Comparison of ENCODE assay signal across 11 cellular contexts in genomic region chr6:133551847-133552331, GRCh38.
A peak's percentile ranks its signal among the peaks of the same experiment; 100 is the strongest.
DNase-seq lines count a peak whose midpoint lies in the region; ATAC-seq and TF ChIP-seq lines count a peak whose summit lies in the region.
"Had no signal": no experiment of that assay in that cellular context is flagged by ENCODE, and none has a peak within 500 bp of the region (broad histone marks: within the 10 kb centered on the region; RNA-seq: fewer than 3 reads in every experiment).

No MANE protein-coding gene starts in this region.

- WGBS in gastroesophageal sphincter (ENCODE audit: low coverage in 1 of 2), 2 donors, result 8 to 33% methylated on average over 2 to 5 of the region's 6 CpGs

- intact Hi-C loops in CD8-positive, alpha-beta T cell (cut with DNase I, micrococcal nuclease), result loop anchor here in 1 of 2 experiments (5.0 kb wide), 1 partner anchor 885 kb away; no protein-coding TSS in a partner anchor

- H3K27me3 ChIP-seq in gastroesophageal sphincter, result no peaks in the 10 kb centered on the region
- no peaks in the 10 kb centered on the region for H3K27me3 ChIP-seq in CD8-positive, alpha-beta T cell (ENCODE audit: insufficient read depth, low read length)

- no peaks in the 10 kb centered on the region for H3K36me3 Mint-ChIP-seq in CD8-positive, alpha-beta T cell

- no peak overlapping the region for H3K4me3 Mint-ChIP-seq in CD8-positive, alpha-beta T cell

- ATAC-seq in gastroesophageal sphincter (peak; percentile 71), GM21367 (IDR thresholded peaks at IDR 0.05; ENCODE audit: unreplicated experiment) (no peak)
- ATAC-seq in CD8-positive, alpha-beta T cell, result no peak

- H3K4me3 ChIP-seq in gastroesophageal sphincter, result no peak overlapping the region
- no peak overlapping the region for H3K4me3 ChIP-seq in CD8-positive, alpha-beta T cell (ENCODE audit: low read depth, low read length)

- H3K27me3 Mint-ChIP-seq in CD8-positive, alpha-beta T cell (ENCODE audit: low read depth), result peaks cover 3% of the 10 kb centered on the region

- POLR2A ChIA-PET in CD8-positive, alpha-beta T cell (lab: Charles Lee), result no interaction called here

- peaks cover 0 to 26% (median 6%) of the 10 kb centered on the region in 3 donors for H3K4me1 ChIP-seq in gastroesophageal sphincter
- no peaks in the 10 kb centered on the region for H3K4me1 ChIP-seq in CD8-positive, alpha-beta T cell (ENCODE audit: insufficient read depth, low read length)

- H3K27ac ChIP-seq in gastroesophageal sphincter, result peak overlapping the region in 3 of 4 donors; percentile 62 to 67 (median 62)
- no peak overlapping the region for H3K27ac ChIP-seq in CD8-positive, alpha-beta T cell (ENCODE audit: low read depth, low read length)

- no peaks in the 10 kb centered on the region for H3K4me1 Mint-ChIP-seq in CD8-positive, alpha-beta T cell (ENCODE audit: low read depth)

- no peaks in the 10 kb centered on the region for H3K9me3 Mint-ChIP-seq in CD8-positive, alpha-beta T cell

- no peaks in the 10 kb centered on the region for H3K9me3 ChIP-seq in gastroesophageal sphincter
- no peaks in the 10 kb centered on the region for H3K9me3 ChIP-seq in CD8-positive, alpha-beta T cell (ENCODE audit: low read length)

- no peaks in the 10 kb centered on the region for H3K36me3 ChIP-seq in gastroesophageal sphincter
- H3K36me3 ChIP-seq in CD8-positive, alpha-beta T cell (ENCODE audit: insufficient read depth, low read length), result no peaks in the 10 kb centered on the region

- DNase-seq in DMS 273 (lab: John Stamatoyannopoulos, UW; ENCODE audit: unreplicated experiment), result peak; percentile 51
- DNase-seq in RPMI7951 (ENCODE audit: low read depth), result peak; percentile 80
- DNase-seq in renal cortical epithelial cell (ENCODE audit: low read depth), result peak; percentile 82
- DNase-seq in retina, result no peak
- no peak for DNase-seq in NCI-H774 (lab: John Stamatoyannopoulos, UW)
- DNase-seq in CD8-positive, alpha-beta T cell, result no peak
- DNase-seq: activated CD4-positive, CD25-positive, alpha-beta regulatory T cell treated with anti-CD3 and anti-CD28 coated beads, Interleukin-2, amount 50 U/mL, for 72 hours; GF-D8; NCI-H526 treated with DMSO at 0.1 percent for 48 hours had no signal

- TF ChIP-seq EP300 in gastroesophageal sphincter (IDR thresholded peaks at IDR 0.05), result no peak

- no peak overlapping the region for H3K27ac Mint-ChIP-seq in CD8-positive, alpha-beta T cell

- TF ChIP-seq CTCF in gastroesophageal sphincter (IDR thresholded peaks at IDR 0.05), result no peak
- TF ChIP-seq CTCF in CD8-positive, alpha-beta T cell (IDR thresholded peaks at IDR 0.05), result no peak

- CTCF ChIA-PET in CD8-positive, alpha-beta T cell (lab: Charles Lee), result interaction anchor here (1.2 to 2.1 kb wide), 2 partner anchors 10 to 1021 kb away, joined by 3 to 9 read pairs; no protein-coding TSS in a partner anchor

- no peak for TF ChIP-seq POLR2A in gastroesophageal sphincter (IDR thresholded peaks at IDR 0.05)

Comparison
In these comparisons a context has a peak if more than half of its experiments do, and no peak if none do; other contexts are left out.
1. DNase-seq: peak in DMS 273 (single experiment), RPMI7951 (single experiment) and renal cortical epithelial cell (single experiment); none in retina (single experiment), NCI-H774 (single experiment) and CD8-positive, alpha-beta T cell (0 of 7).